In the genomic region with DNA sequence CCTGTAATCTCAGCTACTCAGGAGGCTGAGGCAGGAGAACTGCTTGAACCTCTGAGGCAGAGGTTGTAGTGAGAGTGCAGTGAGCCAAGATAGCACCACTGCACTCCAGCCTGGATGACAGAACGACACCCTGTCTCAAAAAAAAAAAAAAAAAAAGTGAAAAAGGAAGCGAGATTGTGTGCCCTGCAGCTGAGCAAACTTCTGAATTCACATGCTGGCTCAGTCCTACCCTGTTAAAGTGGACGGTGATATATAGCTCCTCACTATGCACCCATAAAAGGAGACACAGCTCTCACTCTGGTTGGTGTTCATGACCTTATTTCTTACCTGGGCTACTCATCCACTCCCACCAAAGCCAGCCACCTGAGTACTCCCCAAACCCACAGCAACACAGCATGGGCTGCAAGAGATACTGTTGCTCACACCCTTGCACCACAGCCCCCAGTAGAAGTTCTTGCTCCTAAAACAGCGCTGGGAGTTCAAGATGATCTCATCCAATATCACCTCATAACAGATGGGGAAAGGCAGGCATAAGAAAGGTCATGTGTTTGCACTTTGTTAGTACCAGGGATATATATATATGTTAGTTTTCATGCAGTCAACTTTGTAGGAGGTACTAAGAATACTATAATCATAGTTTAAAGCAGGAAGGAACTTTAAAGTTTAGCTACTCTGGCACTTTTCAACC, we compare ENCODE assay signal across 1 cellular context.
TF ChIP-seq lines count a peak whose summit lies in the region.

No MANE protein-coding gene starts in this region.

TF ChIP-seq in K562, 482 proteins besides CTCF, POLR2A, EP300 and RAD21 (continued from another document):
- TF ChIP-seq, protein P1, sequence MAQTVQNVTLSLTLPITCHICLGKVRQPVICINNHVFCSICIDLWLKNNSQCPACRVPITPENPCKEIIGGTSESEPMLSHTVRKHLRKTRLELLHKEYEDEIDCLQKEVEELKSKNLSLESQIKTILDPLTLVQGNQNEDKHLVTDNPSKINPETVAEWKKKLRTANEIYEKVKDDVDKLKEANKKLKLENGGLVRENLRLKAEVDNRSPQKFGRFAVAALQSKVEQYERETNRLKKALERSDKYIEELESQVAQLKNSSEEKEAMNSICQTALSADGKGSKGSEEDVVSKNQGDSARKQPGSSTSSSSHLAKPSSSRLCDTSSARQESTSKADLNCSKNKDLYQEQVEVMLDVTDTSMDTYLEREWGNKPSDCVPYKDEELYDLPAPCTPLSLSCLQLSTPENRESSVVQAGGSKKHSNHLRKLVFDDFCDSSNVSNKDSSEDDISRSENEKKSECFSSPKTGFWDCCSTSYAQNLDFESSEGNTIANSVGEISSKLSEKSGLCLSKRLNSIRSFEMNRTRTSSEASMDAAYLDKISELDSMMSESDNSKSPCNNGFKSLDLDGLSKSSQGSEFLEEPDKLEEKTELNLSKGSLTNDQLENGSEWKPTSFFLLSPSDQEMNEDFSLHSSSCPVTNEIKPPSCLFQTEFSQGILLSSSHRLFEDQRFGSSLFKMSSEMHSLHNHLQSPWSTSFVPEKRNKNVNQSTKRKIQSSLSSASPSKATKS (CRISPR knock-in tag; IDR thresholded peaks at IDR 0.05), result no peak
- TF ChIP-seq EGR1 (conservative IDR thresholded peaks at IDR 0.05), result no peak
- no peak for TF ChIP-seq MTA3 (IDR thresholded peaks at IDR 0.05; ENCODE audit: borderline replicate concordance)
- TF ChIP-seq PCBP1 (IDR thresholded peaks at IDR 0.05; ENCODE audit: low read depth, low read length, poor library complexity, severe bottlenecking), result no peak
- TF ChIP-seq CC2D1A (IDR thresholded peaks at IDR 0.05), result no peak
- TF ChIP-seq U2AF1 (optimal IDR thresholded peaks at IDR 0.05; ENCODE audit: low read depth, low read length), result no peak
- TF ChIP-seq, protein P2, sequence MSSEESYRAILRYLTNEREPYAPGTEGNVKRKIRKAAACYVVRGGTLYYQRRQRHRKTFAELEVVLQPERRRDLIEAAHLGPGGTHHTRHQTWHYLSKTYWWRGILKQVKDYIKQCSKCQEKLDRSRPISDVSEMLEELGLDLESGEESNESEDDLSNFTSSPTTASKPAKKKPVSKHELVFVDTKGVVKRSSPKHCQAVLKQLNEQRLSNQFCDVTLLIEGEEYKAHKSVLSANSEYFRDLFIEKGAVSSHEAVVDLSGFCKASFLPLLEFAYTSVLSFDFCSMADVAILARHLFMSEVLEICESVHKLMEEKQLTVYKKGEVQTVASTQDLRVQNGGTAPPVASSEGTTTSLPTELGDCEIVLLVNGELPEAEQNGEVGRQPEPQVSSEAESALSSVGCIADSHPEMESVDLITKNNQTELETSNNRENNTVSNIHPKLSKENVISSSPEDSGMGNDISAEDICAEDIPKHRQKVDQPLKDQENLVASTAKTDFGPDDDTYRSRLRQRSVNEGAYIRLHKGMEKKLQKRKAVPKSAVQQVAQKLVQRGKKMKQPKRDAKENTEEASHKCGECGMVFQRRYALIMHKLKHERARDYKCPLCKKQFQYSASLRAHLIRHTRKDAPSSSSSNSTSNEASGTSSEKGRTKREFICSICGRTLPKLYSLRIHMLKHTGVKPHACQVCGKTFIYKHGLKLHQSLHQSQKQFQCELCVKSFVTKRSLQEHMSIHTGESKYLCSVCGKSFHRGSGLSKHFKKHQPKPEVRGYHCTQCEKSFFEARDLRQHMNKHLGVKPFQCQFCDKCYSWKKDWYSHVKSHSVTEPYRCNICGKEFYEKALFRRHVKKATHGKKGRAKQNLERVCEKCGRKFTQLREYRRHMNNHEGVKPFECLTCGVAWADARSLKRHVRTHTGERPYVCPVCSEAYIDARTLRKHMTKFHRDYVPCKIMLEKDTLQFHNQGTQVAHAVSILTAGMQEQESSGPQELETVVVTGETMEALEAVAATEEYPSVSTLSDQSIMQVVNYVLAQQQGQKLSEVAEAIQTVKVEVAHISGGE (CRISPR knock-in tag; IDR thresholded peaks at IDR 0.05), result no peak
- no peak for TF ChIP-seq NR2C1 (IDR thresholded peaks at IDR 0.05)
- TF ChIP-seq NR2C1 (tag; IDR thresholded peaks at IDR 0.05), result no peak
- TF ChIP-seq HDAC1 (IDR thresholded peaks at IDR 0.05), result 0 out of 4 replicates have a peak, but pooled peaks of 1 of the 2 experiments have one; percentile 12
- no peak for TF ChIP-seq DIDO1 (tag; IDR thresholded peaks at IDR 0.05; ENCODE audit: low read depth)
- peak; percentile 71; the same call in 1 of the 2 replicates for TF ChIP-seq JUND (IDR thresholded peaks at IDR 0.05; ENCODE audit: borderline replicate concordance, low read depth, low read length)
- TF ChIP-seq JUND (tag; IDR thresholded peaks at IDR 0.05; ENCODE audit: borderline replicate concordance, low read depth, low read length), result peak; percentile 61; the same call in 2 of the 3 replicates
- no peak for TF ChIP-seq ZNF644 (tag; IDR thresholded peaks at IDR 0.05; ENCODE audit: low read depth)
- peak; percentile 15; the same call in 1 of the 2 replicates for TF ChIP-seq NCOR1 (IDR thresholded peaks at IDR 0.05)
- TF ChIP-seq CBFA2T2 (conservative IDR thresholded peaks at IDR 0.05), result peak; percentile 14; the same call in 1 of the 2 replicates
- 0 out of 2 replicates have a peak, but pooled peaks have one; percentile 18 for TF ChIP-seq FOSL1 (tag; conservative IDR thresholded peaks at IDR 0.05)
- TF ChIP-seq FOXA3 (CRISPR knock-in tag; conservative IDR thresholded peaks at IDR 0.05 in 1 of 2, IDR thresholded peaks at IDR 0.05 in 1 of 2), result peak in 1 of 2 experiments; percentile 33; a peak in 1 of 4 replicates
- no peak for TF ChIP-seq FOXA1 (IDR thresholded peaks at IDR 0.05; ENCODE audit: borderline replicate concordance)
- TF ChIP-seq JUN (IDR thresholded peaks at IDR 0.05; ENCODE audit: borderline replicate concordance, low read depth, low read length), result 0 out of 2 replicates have a peak, but pooled peaks have one; percentile 15
- no peak for TF ChIP-seq JUN (CRISPR knock-in tag; IDR thresholded peaks at IDR 0.05; ENCODE audit: borderline replicate concordance)
TF ChIP-seq in K562: peak in this region for 13.
